23 cellular contexts compared by ENCODE assay signal in the genomic region with DNA sequence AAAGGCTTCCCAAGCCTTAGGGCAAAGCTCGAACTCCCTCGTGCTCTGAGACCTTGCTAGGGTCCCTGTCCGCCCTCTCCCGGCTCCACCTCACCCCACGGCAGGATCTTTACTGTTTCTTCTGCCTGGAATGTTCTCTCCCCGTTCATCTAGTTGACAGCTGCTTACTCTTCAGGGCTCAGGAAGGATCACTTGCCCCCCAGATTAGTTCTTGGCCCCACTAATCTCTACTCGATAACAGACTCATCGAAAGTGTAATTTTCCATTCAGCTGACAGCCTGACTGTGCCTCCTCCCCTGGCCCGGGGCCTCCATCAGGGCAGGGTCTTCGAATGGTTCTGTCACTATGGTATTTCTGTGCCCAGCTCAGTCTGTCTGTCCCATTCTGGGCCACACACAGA. TPM values are rescaled to one million over a fixed set of nuclear protein-coding genes. Genes with fewer than 3 reads are reported as not detected.
DNase-seq lines count a peak whose midpoint lies in the region; ATAC-seq and TF ChIP-seq lines count a peak whose summit lies in the region.
"Had no signal": no experiment of that assay in that cellular context is flagged by ENCODE, and none has a peak within 500 bp of the region (broad histone marks: within the 10 kb centered on the region; RNA-seq: fewer than 3 reads in every experiment).

No MANE protein-coding gene starts in this region.

- DNase-seq in CD4-positive, alpha-beta T cell = no peak
- DNase-seq in chondrocyte (ENCODE audit: low spot score) (peak; percentile 32), DMS79 treated with DMSO at 0.1 percent for 48 hours (lab: John Stamatoyannopoulos, UW) (no peak)
- DNase-seq: activated CD8-positive, alpha-beta memory T cell treated with anti-CD3 and anti-CD28 coated beads for 24 hours; amniotic stem cell; central memory CD4-positive, alpha-beta T cell; DMS153; effector CD8-positive, alpha-beta T cell; GF-D8; glutamatergic neuron; H7; left lung; NCI-H1105 treated with DMSO at 0.1 percent for 48 hours; ovary; right lobe of liver; stimulated activated naive CD4-positive, alpha-beta T cell treated with Interleukin-2 at 50 U/mL for 16 hours; transverse colon had no signal

- intact Hi-C loops in CD4-positive, alpha-beta T cell (cut with DNase I, micrococcal nuclease) = loop anchor here in 1 of 2 experiments (5.0 kb wide), 1 partner anchor 116 kb away; a partner anchor contains a TSS

- no peaks in the 10 kb centered on the region for H3K27me3 Mint-ChIP-seq in CD4-positive, alpha-beta T cell
- H3K27me3 Mint-ChIP-seq in IgD-negative memory B cell (no peaks in the 10 kb centered on the region), chondrocyte (ENCODE audit: low read depth) (no peaks in the 10 kb centered on the region), nephron (ENCODE audit: low read depth) (no peaks in the 10 kb centered on the region)

- TF ChIP-seq CTCF in CD4-positive, alpha-beta T cell (IDR thresholded peaks at IDR 0.05) = no peak
- no peak for TF ChIP-seq CTCF in chondrocyte (IDR thresholded peaks at IDR 0.05)
- no peak for TF ChIP-seq CTCF in nephron (IDR thresholded peaks at IDR 0.05; ENCODE audit: unreplicated experiment in 3 of 3)

- H3K27ac ChIP-seq in CD4-positive, alpha-beta T cell (ENCODE audit: low read depth, low read length) = no peak overlapping the region
- H3K27ac ChIP-seq: left lung, ovary, right lobe of liver, transverse colon had no signal

- H3K27me3 ChIP-seq in CD4-positive, alpha-beta T cell (ENCODE audit: control insufficient read depth, insufficient read depth, low read length) = no peaks in the 10 kb centered on the region
- H3K27me3 ChIP-seq: left lung, ovary, right lobe of liver, transverse colon had no signal

- H3K9me3 ChIP-seq in CD4-positive, alpha-beta T cell (ENCODE audit: control insufficient read depth, low read length) = no peaks in the 10 kb centered on the region
- H3K9me3 ChIP-seq: left lung, mucosa of descending colon, ovary, right lobe of liver, transverse colon had no signal

- H3K27ac Mint-ChIP-seq in CD4-positive, alpha-beta T cell = peak overlapping the region; percentile 86
- peak overlapping the region; percentile 89 to 95 (median 95) for H3K27ac Mint-ChIP-seq in IgD-negative memory B cell
- H3K27ac Mint-ChIP-seq in chondrocyte (ENCODE audit: unreplicated experiment) = peak overlapping the region; percentile 25
- peak overlapping the region in 1 of 3 experiments; percentile 6 for H3K27ac Mint-ChIP-seq in nephron

- peaks cover 14% of the 10 kb centered on the region for H3K4me1 Mint-ChIP-seq in CD4-positive, alpha-beta T cell (ENCODE audit: low read depth)
- H3K4me1 Mint-ChIP-seq in IgD-negative memory B cell (peaks cover 4 to 18% (median 10%) of the 10 kb centered on the region in 3 donors), chondrocyte (ENCODE audit: low read depth) (peaks cover 14% of the 10 kb centered on the region), nephron (peaks cover 6% of the 10 kb centered on the region)

- CTCF ChIA-PET in CD4-positive, alpha-beta T cell (lab: Charles Lee) = interaction anchor here (0.6 to 1.7 kb wide), 4 partner anchors 9 to 113 kb away, joined by 3 to 4 read pairs (median 4); no protein-coding TSS in a partner anchor

- POLR2A ChIA-PET in CD4-positive, alpha-beta T cell (lab: Charles Lee) = interaction anchor here (1.0 kb wide), 1 partner anchor 18 kb away, joined by 3 read pairs; no protein-coding TSS in a partner anchor

- peak overlapping the region; percentile 81 for H3K4me3 Mint-ChIP-seq in CD4-positive, alpha-beta T cell
- peak overlapping the region in 2 of 4 donors; percentile 11 to 58 for H3K4me3 Mint-ChIP-seq in IgD-negative memory B cell
- no peak overlapping the region for H3K4me3 Mint-ChIP-seq in chondrocyte (ENCODE audit: unreplicated experiment)
- peak overlapping the region; percentile 54 to 77 (median 76) for H3K4me3 Mint-ChIP-seq in nephron

- no peak for ATAC-seq in CD4-positive, alpha-beta T cell (ENCODE audit: poor library complexity)
- no peak for ATAC-seq in GM21576 (IDR thresholded peaks at IDR 0.05; ENCODE audit: unreplicated experiment)
- no peak for ATAC-seq in GM19324 (IDR thresholded peaks at IDR 0.05; ENCODE audit: low FRiP score, unreplicated experiment)
- ATAC-seq: GM12878, left lung, mucosa of descending colon, right lobe of liver had no signal

- H3K36me3 Mint-ChIP-seq in CD4-positive, alpha-beta T cell (ENCODE audit: low read depth) = peaks cover 5% of the 10 kb centered on the region
- no peaks in the 10 kb centered on the region for H3K36me3 Mint-ChIP-seq in IgD-negative memory B cell
- peaks cover 2% of the 10 kb centered on the region for H3K36me3 Mint-ChIP-seq in chondrocyte (ENCODE audit: low read depth)
- H3K36me3 Mint-ChIP-seq in nephron (ENCODE audit: low read depth) = peaks cover 3% of the 10 kb centered on the region

- H3K9me3 Mint-ChIP-seq in CD4-positive, alpha-beta T cell = no peaks in the 10 kb centered on the region
- no peaks in the 10 kb centered on the region for H3K9me3 Mint-ChIP-seq in IgD-negative memory B cell
- H3K9me3 Mint-ChIP-seq in chondrocyte (ENCODE audit: low read depth) = no peaks in the 10 kb centered on the region
- H3K9me3 Mint-ChIP-seq in nephron = no peaks in the 10 kb centered on the region

RNA-seq across cellular contexts. Expression of a gene that starts 3.1 kb away (rescaled TPM):
- total RNA-seq in CD4-positive, alpha-beta T cell = 10 to 100 TPM; 17.5 to 17.7 TPM
- polyA plus RNA-seq in IgD-negative memory B cell = 8.6 TPM
- 49.4 to 128 TPM (median 120 TPM) in 3 replicates for total RNA-seq in chondrocyte

RNA-seq across cellular contexts. Expression of a gene that starts 45.4 kb away (rescaled TPM):
- total RNA-seq in CD4-positive, alpha-beta T cell = 10 to 100 TPM; 38.3 to 40.3 TPM
- 333 TPM for polyA plus RNA-seq in IgD-negative memory B cell
- 111 to 204 TPM (median 199 TPM) in 3 replicates for total RNA-seq in chondrocyte
